In the genomic region with DNA sequence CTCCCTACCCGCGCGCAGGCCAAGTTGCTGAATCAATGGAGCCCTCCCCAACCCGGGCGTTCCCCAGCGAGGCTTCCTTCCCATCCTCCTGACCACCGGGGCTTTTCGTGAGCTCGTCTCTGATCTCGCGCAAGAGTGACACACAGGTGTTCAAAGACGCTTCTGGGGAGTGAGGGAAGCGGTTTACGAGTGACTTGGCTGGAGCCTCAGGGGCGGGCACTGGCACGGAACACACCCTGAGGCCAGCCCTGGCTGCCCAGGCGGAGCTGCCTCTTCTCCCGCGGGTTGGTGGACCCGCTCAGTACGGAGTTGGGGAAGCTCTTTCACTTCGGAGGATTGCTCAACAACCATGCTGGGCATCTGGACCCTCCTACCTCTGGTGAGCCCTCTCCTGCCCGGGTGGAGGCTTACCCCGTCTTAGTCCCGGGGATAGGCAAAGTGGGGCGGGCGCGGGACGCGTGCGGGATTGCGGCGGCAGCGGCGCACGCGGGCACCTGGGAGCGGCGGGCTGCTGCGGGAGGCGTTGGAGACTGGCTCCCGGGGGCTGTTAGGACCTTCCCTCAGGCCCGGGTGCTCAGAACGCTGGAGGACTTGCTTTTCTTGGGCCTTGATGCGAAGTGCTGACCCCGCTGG, we compare ENCODE assay signal across 8 cellular contexts. TPM values are rescaled to one million over a fixed set of nuclear protein-coding genes. Genes with fewer than 3 reads are reported as not detected.
DNase-seq lines count a peak whose midpoint lies in the region; ATAC-seq, FAIRE-seq and TF ChIP-seq lines count a peak whose summit lies in the region.

A gene (plus strand): TSS at position 271 of the 633 bp plus-strand sequence. CDS start 79 bp downstream, at position 350.

- peaks cover 43% of the 10 kb centered on the region for H3K79me2 ChIP-seq in Karpas-422 (ENCODE audit: low read length)

- no peaks in the 10 kb centered on the region for H3K36me3 ChIP-seq in Karpas-422 (ENCODE audit: insufficient read depth, low read length)
- H3K36me3 ChIP-seq in kidney (ENCODE audit: control insufficient read depth in 1 of 2, insufficient read depth in 2 of 2, low read length in 2 of 2): no peaks in the 10 kb centered on the region

- H3K4me1 Mint-ChIP-seq in activated B cell treated with CpG ODN at 0.5 μM for 24 hours: peaks cover 53% of the 10 kb centered on the region

- peak within 1 kb of the TSS; percentile 14; the same call in 1 of the 2 replicates for H2AFZ ChIP-seq in Karpas-422 (ENCODE audit: low read length)

- H3K4me3 Mint-ChIP-seq in activated B cell treated with CpG ODN at 0.5 μM for 24 hours: peak within 1 kb of the TSS; percentile 95

- DNase-seq in ELF-1 (ENCODE audit: low read depth, low spot score) (peak; percentile 50), Karpas-422 (peak; percentile 89), activated B cell treated with CpG ODN at 0.5 μM for 24 hours (peak; percentile 56), cardiac fibroblast (ENCODE audit: low read depth in 2 of 2) (peak; percentile 84 to 88), kidney (peak; percentile 95), SHP77 treated with DMSO at 0.1 percent for 48 hours (lab: John Stamatoyannopoulos, UW) (no peak)
- DNase-seq in stimulated activated CD4-positive, alpha-beta T cell treated with anti-CD3 and anti-CD28 coated beads, Interleukin-1b, Interleukin-23, amount 100 ng/mL, for 1 hour (ENCODE audit: low read depth in 2 of 2): peak; percentile 48 to 64

- peak within 1 kb of the TSS; percentile 92 for H3K4me3 ChIP-seq in Karpas-422 (ENCODE audit: low read length)
- peak within 1 kb of the TSS; percentile 90 to 98 for H3K4me3 ChIP-seq in cardiac fibroblast (replicated peaks in 1 of 2; ENCODE audit: low read depth in 2 of 2, low read length in 2 of 2)
- peak within 1 kb of the TSS; percentile 88 to 96 for H3K4me3 ChIP-seq in kidney (ENCODE audit: low read length in 2 of 2)

- ATAC-seq in GM21737 (IDR thresholded peaks at IDR 0.05; ENCODE audit: unreplicated experiment): peak; percentile 53
- ATAC-seq in activated B cell treated with CpG ODN at 0.5 μM for 24 hours (ENCODE audit: low read depth): peak; percentile 75

- H3K4me1 ChIP-seq in Karpas-422 (ENCODE audit: low read length): peaks cover 52% of the 10 kb centered on the region
- peaks cover 8 to 12% of the 10 kb centered on the region in 2 donors for H3K4me1 ChIP-seq in kidney (ENCODE audit: control insufficient read depth in 1 of 2, insufficient read depth in 1 of 2, low read depth in 1 of 2, low read length in 2 of 2)

- intact Hi-C loops in activated B cell treated with CpG ODN at 0.5 μM for 24 hours (cut with micrococcal nuclease): loop anchor here (1.0 to 10.0 kb wide), 8 partner anchors 16 to 1057 kb away; a partner anchor contains a TSS
- intact Hi-C loops in kidney (cut with DNase I): no loop called here

- H3K9me3 ChIP-seq in Karpas-422 (ENCODE audit: low read length) (no peaks in the 10 kb centered on the region), kidney (ENCODE audit: control insufficient read depth in 1 of 2, low read length in 2 of 2) (no peaks in the 10 kb centered on the region)

- peak within 1 kb of the TSS; percentile 85 for H3K4me2 ChIP-seq in Karpas-422 (ENCODE audit: low read depth, low read length, poor library complexity, severe bottlenecking)

- H3K27ac ChIP-seq in Karpas-422 (ENCODE audit: low read length) (peak within 1 kb of the TSS; percentile 99), kidney (ENCODE audit: low read depth in 2 of 2, low read length in 2 of 2) (peak within 1 kb of the TSS; percentile 93 to 94)

- no peak for TF ChIP-seq CTCF in activated B cell treated with CpG ODN at 0.5 μM for 24 hours (IDR thresholded peaks at IDR 0.05)
- no peak for TF ChIP-seq CTCF in cardiac fibroblast (IDR thresholded peaks at IDR 0.05; ENCODE audit: low read depth, low read length)
- no peak for TF ChIP-seq CTCF in kidney (IDR thresholded peaks at IDR 0.05; ENCODE audit: borderline replicate concordance, extremely low read depth, insufficient read depth)

- peak within 1 kb of the TSS; percentile 88 for H3K27ac Mint-ChIP-seq in activated B cell treated with CpG ODN at 0.5 μM for 24 hours

- no peak for FAIRE-seq in kidney (lab: Jason Lieb, UNC)

- H3K9me2 ChIP-seq in Karpas-422 (replicated peaks; ENCODE audit: insufficient read depth, low read length): no peaks in the 10 kb centered on the region

- peaks cover 3% of the 10 kb centered on the region for H3K9me3 Mint-ChIP-seq in activated B cell treated with CpG ODN at 0.5 μM for 24 hours

- H3K27me3 ChIP-seq in Karpas-422 (ENCODE audit: low read length): no peaks in the 10 kb centered on the region

- POLR2A ChIA-PET in activated B cell treated with CpG ODN at 0.5 μM for 24 hours (lab: Charles Lee): interaction anchor here (0.6 to 2.8 kb wide), 13 partner anchors 8 to 891 kb away, joined by 3 to 18 read pairs (median 4); a partner anchor contains a TSS

- no peaks in the 10 kb centered on the region for H4K20me1 ChIP-seq in Karpas-422 (ENCODE audit: insufficient read depth, low read depth, low read length)

- H3K9ac ChIP-seq in Karpas-422 (ENCODE audit: low read length): peak within 1 kb of the TSS; percentile 98
- H3K9ac ChIP-seq in kidney (ENCODE audit: low read length in 2 of 2): peak within 1 kb of the TSS; percentile 87 to 96

- CTCF ChIA-PET in activated B cell treated with CpG ODN at 0.5 μM for 24 hours (lab: Charles Lee): interaction anchor here (1.0 to 3.3 kb wide), 6 partner anchors 9 to 154 kb away, joined by 3 to 22 read pairs (median 4); no protein-coding TSS in a partner anchor

- no peaks in the 10 kb centered on the region for H3K27me3 Mint-ChIP-seq in activated B cell treated with CpG ODN at 0.5 μM for 24 hours

- peaks cover 10% of the 10 kb centered on the region for H3K36me3 Mint-ChIP-seq in activated B cell treated with CpG ODN at 0.5 μM for 24 hours (ENCODE audit: low read depth)

RNA-seq across cellular contexts. Expression of the gene that starts here (rescaled TPM):
- total RNA-seq in Karpas-422 (2014; rRNA removed; shearing (Covaris generic); ENCODE audit: low replicate concordance): 68.5 and 91.9 TPM in 2 replicates
- total RNA-seq in activated B cell treated with CpG ODN at 0.5 μM for 24 hours (18.2 and 22.6 TPM in 2 replicates), kidney (45.2 TPM)
- polyA plus RNA-seq in kidney (ENCODE audit: insufficient read depth, low read depth, low replicate concordance): 6.5 TPM
